ENCODE assay signal across 23 cellular contexts in genomic region chr2:233094614-233095013, GRCh38. TPM values are rescaled to one million over a fixed set of nuclear protein-coding genes. Genes with fewer than 3 reads are reported as not detected.
DNase-seq lines count a peak whose midpoint lies in the region; ATAC-seq and TF ChIP-seq lines count a peak whose summit lies in the region.
"Had no signal": no experiment of that assay in that cellular context is flagged by ENCODE, and none has a peak within 500 bp of the region (broad histone marks: within the 10 kb centered on the region; RNA-seq: fewer than 3 reads in every experiment).

No MANE protein-coding gene starts in this region.

- TF ChIP-seq POLR2A in Peyer's patch (IDR thresholded peaks at IDR 0.05) = no peak

- H3K36me3 ChIP-seq in Peyer's patch = no peaks in the 10 kb centered on the region
- H3K36me3 ChIP-seq: cardiac muscle cell, SJSA1 had no signal

- no peak overlapping the region for H3K4me3 Mint-ChIP-seq in activated CD8-positive, alpha-beta T cell treated with anti-CD3 and anti-CD28 coated beads for 36 hours
- H3K4me3 Mint-ChIP-seq in activated CD8-positive, alpha-beta T cell treated with anti-CD3 and anti-CD28 coated beads, Interleukin-2, amount 10 ng/mL, durations not matched to agents 7 days and 5 days = no peak overlapping the region
- no peak overlapping the region for H3K4me3 Mint-ChIP-seq in T-helper 2 cell treated with Interferon-gamma antibody and Interleukin-4, amounts not matched to agents 5 μg/mL and 100 μg/mL, for 36 hours
- H3K4me3 Mint-ChIP-seq: nephron had no signal

- no peaks in the 10 kb centered on the region for H3K27me3 Mint-ChIP-seq in activated CD8-positive, alpha-beta T cell treated with anti-CD3 and anti-CD28 coated beads for 36 hours
- no peaks in the 10 kb centered on the region for H3K27me3 Mint-ChIP-seq in activated CD8-positive, alpha-beta T cell treated with anti-CD3 and anti-CD28 coated beads, Interleukin-2, amount 10 ng/mL, durations not matched to agents 7 days and 5 days (ENCODE audit: low read depth)
- H3K27me3 Mint-ChIP-seq in T-helper 2 cell treated with Interferon-gamma antibody and Interleukin-4, amounts not matched to agents 5 μg/mL and 100 μg/mL, for 36 hours (ENCODE audit: low read depth) = no peaks in the 10 kb centered on the region

- H3K36me3 Mint-ChIP-seq in activated CD8-positive, alpha-beta T cell treated with anti-CD3 and anti-CD28 coated beads for 36 hours (ENCODE audit: low read depth) = peaks cover 29% of the 10 kb centered on the region
- peaks cover 59% of the 10 kb centered on the region for H3K36me3 Mint-ChIP-seq in activated CD8-positive, alpha-beta T cell treated with anti-CD3 and anti-CD28 coated beads, Interleukin-2, amount 10 ng/mL, durations not matched to agents 7 days and 5 days (ENCODE audit: low read depth)
- peaks cover 38% of the 10 kb centered on the region for H3K36me3 Mint-ChIP-seq in T-helper 2 cell treated with Interferon-gamma antibody and Interleukin-4, amounts not matched to agents 5 μg/mL and 100 μg/mL, for 36 hours (ENCODE audit: low read depth)

- H3K27ac ChIP-seq in Peyer's patch = peak overlapping the region in 1 of 4 donors; percentile 78
- H3K27ac ChIP-seq in foreskin keratinocyte = no peak overlapping the region
- no peak overlapping the region for H3K27ac ChIP-seq in substantia nigra (ENCODE audit: low read depth, low read length, poor library complexity, severe bottlenecking)
- H3K27ac ChIP-seq: cardiac muscle cell, dorsolateral prefrontal cortex, SJSA1, VCaP had no signal

- H3K27me3 ChIP-seq in Peyer's patch (no peaks in the 10 kb centered on the region), foreskin keratinocyte (peaks cover 37% of the 10 kb centered on the region)
- H3K27me3 ChIP-seq: BLaER1 treated with 17β-estradiol and CSF1 and Interleukin-3, amounts not matched to agents 10 nM and 100 nM; cardiac muscle cell; dorsolateral prefrontal cortex; SJSA1 had no signal

- H3K9me3 ChIP-seq in Peyer's patch = no peaks in the 10 kb centered on the region
- H3K9me3 ChIP-seq: SJSA1 had no signal

- H3K4me1 ChIP-seq in Peyer's patch (peaks cover 0 to 8% (median 2%) of the 10 kb centered on the region in 4 donors), foreskin keratinocyte (no peaks in the 10 kb centered on the region)
- H3K4me1 ChIP-seq: SJSA1 had no signal

- TF ChIP-seq CTCF in activated CD8-positive, alpha-beta T cell treated with anti-CD3 and anti-CD28 coated beads for 36 hours (IDR thresholded peaks at IDR 0.05) = no peak
- no peak for TF ChIP-seq CTCF in Peyer's patch (IDR thresholded peaks at IDR 0.05)
- peak; percentile 16 for TF ChIP-seq CTCF in foreskin keratinocyte (conservative IDR thresholded peaks at IDR 0.05)

- ATAC-seq in activated CD8-positive, alpha-beta T cell treated with anti-CD3 and anti-CD28 coated beads for 36 hours = no peak
- ATAC-seq in activated CD8-positive, alpha-beta T cell treated with anti-CD3 and anti-CD28 coated beads, Interleukin-2, amount 10 ng/mL, durations not matched to agents 7 days and 5 days = no peak
- ATAC-seq in foreskin keratinocyte (no peak), sciatic nerve (no peak), GM18517 (IDR thresholded peaks at IDR 0.05; ENCODE audit: unreplicated experiment) (no peak)
- ATAC-seq: left colon had no signal

- H3K4me3 ChIP-seq in Peyer's patch = no peak overlapping the region
- H3K4me3 ChIP-seq: BLaER1 treated with 17β-estradiol and CSF1 and Interleukin-3, amounts not matched to agents 10 nM and 100 nM; cardiac muscle cell; dorsolateral prefrontal cortex; SJSA1 had no signal

- CTCF ChIA-PET in activated CD8-positive, alpha-beta T cell treated with anti-CD3 and anti-CD28 coated beads for 36 hours (lab: Charles Lee) = interaction anchor here (1.3 kb wide), 1 partner anchor 41 kb away, joined by 3 read pairs; no protein-coding TSS in a partner anchor
- CTCF ChIA-PET in activated CD8-positive, alpha-beta T cell treated with anti-CD3 and anti-CD28 coated beads, Interleukin-2, amount 10 ng/mL, durations not matched to agents 7 days and 5 days (lab: Charles Lee) = interaction anchor here (1.2 to 1.3 kb wide), 2 partner anchors 13 to 157 kb away, joined by 3 read pairs; partner anchors contain the start of gene ATG16L1

- POLR2A ChIA-PET in activated CD8-positive, alpha-beta T cell treated with anti-CD3 and anti-CD28 coated beads for 36 hours (lab: Charles Lee) = no interaction called here
- POLR2A ChIA-PET in activated CD8-positive, alpha-beta T cell treated with anti-CD3 and anti-CD28 coated beads, Interleukin-2, amount 10 ng/mL, durations not matched to agents 7 days and 5 days (lab: Charles Lee) = no interaction called here

- DNase-seq in activated CD8-positive, alpha-beta T cell treated with anti-CD3 and anti-CD28 coated beads for 36 hours = no peak
- no peak for DNase-seq in activated CD8-positive, alpha-beta T cell treated with anti-CD3 and anti-CD28 coated beads, Interleukin-2, amount 10 ng/mL, durations not matched to agents 7 days and 5 days
- DNase-seq in Peyer's patch (peak in 2 of 3 donors; percentile 7 to 31), foreskin keratinocyte (no peak), sciatic nerve (ENCODE audit: low spot score) (peak; percentile 8), substantia nigra (lab: John Stamatoyannopoulos, UW) (no peak)
- DNase-seq in T-helper 2 cell treated with Interferon-gamma antibody and Interleukin-4, amounts not matched to agents 5 μg/mL and 100 μg/mL, for 36 hours (ENCODE audit: low spot score) = no peak
- DNase-seq: activated CD4-positive, alpha-beta T cell treated with anti-CD3 and anti-CD28 coated beads, Interleukin-2, amount 50 U/mL, for 1 hour; activated naive CD4-positive, alpha-beta T cell; DMS53; dorsolateral prefrontal cortex; GDM1; KBM-7; left colon; mesendoderm; NCI-H226; T-helper 2 cell had no signal

- peak overlapping the region; percentile 16 for H3K27ac Mint-ChIP-seq in activated CD8-positive, alpha-beta T cell treated with anti-CD3 and anti-CD28 coated beads for 36 hours
- no peak overlapping the region for H3K27ac Mint-ChIP-seq in activated CD8-positive, alpha-beta T cell treated with anti-CD3 and anti-CD28 coated beads, Interleukin-2, amount 10 ng/mL, durations not matched to agents 7 days and 5 days
- H3K27ac Mint-ChIP-seq in T-helper 2 cell treated with Interferon-gamma antibody and Interleukin-4, amounts not matched to agents 5 μg/mL and 100 μg/mL, for 36 hours = no peak overlapping the region
- H3K27ac Mint-ChIP-seq: nephron had no signal

- intact Hi-C loops in activated CD8-positive, alpha-beta T cell treated with anti-CD3 and anti-CD28 coated beads for 36 hours (cut with micrococcal nuclease) = no loop called here
- intact Hi-C loops in sciatic nerve (cut with DNase I) = no loop called here

- peaks cover 48% of the 10 kb centered on the region for H3K4me1 Mint-ChIP-seq in activated CD8-positive, alpha-beta T cell treated with anti-CD3 and anti-CD28 coated beads for 36 hours (ENCODE audit: low read depth)
- H3K4me1 Mint-ChIP-seq in activated CD8-positive, alpha-beta T cell treated with anti-CD3 and anti-CD28 coated beads, Interleukin-2, amount 10 ng/mL, durations not matched to agents 7 days and 5 days (ENCODE audit: low read depth) = peaks cover 50% of the 10 kb centered on the region
- peaks cover 34% of the 10 kb centered on the region for H3K4me1 Mint-ChIP-seq in T-helper 2 cell treated with Interferon-gamma antibody and Interleukin-4, amounts not matched to agents 5 μg/mL and 100 μg/mL, for 36 hours (ENCODE audit: low read depth)
- H3K4me1 Mint-ChIP-seq: nephron had no signal

- H3K9me3 Mint-ChIP-seq in activated CD8-positive, alpha-beta T cell treated with anti-CD3 and anti-CD28 coated beads for 36 hours = no peaks in the 10 kb centered on the region
- H3K9me3 Mint-ChIP-seq in activated CD8-positive, alpha-beta T cell treated with anti-CD3 and anti-CD28 coated beads, Interleukin-2, amount 10 ng/mL, durations not matched to agents 7 days and 5 days (ENCODE audit: insufficient read depth) = no peaks in the 10 kb centered on the region
- no peaks in the 10 kb centered on the region for H3K9me3 Mint-ChIP-seq in T-helper 2 cell treated with Interferon-gamma antibody and Interleukin-4, amounts not matched to agents 5 μg/mL and 100 μg/mL, for 36 hours
- H3K9me3 Mint-ChIP-seq: nephron had no signal

RNA-seq across cellular contexts. Expression of gene INPP5D, which starts 34.5 kb away (rescaled TPM):
- total RNA-seq in activated CD8-positive, alpha-beta T cell treated with anti-CD3 and anti-CD28 coated beads for 36 hours = 10 to 100 TPM; 38.6 to 40.2 TPM
- 100 to 1,000 TPM; 108 to 122 TPM for total RNA-seq in activated CD8-positive, alpha-beta T cell treated with anti-CD3 and anti-CD28 coated beads, Interleukin-2, amount 10 ng/mL, durations not matched to agents 7 days and 5 days
- total RNA-seq in Peyer's patch (100 to 1,000 TPM in 1 of 4 donors, 10 to 100 TPM in 3; 11.6 to 333 (median 26.2) TPM), foreskin keratinocyte (21.8 and 25.5 TPM in 2 replicates), sciatic nerve (56.3 TPM)
- polyA plus RNA-seq in foreskin keratinocyte = 14.5 and 15.2 TPM in 2 replicates

Comparison
In these comparisons a context has a peak if more than half of its experiments do, and no peak if none do; other contexts are left out.
1. DNase-seq: peak in Peyer's patch (2 of 3) and sciatic nerve (single experiment); none in activated CD8-positive, alpha-beta T cell treated with anti-CD3 and anti-CD28 coated beads for 36 hours (single experiment), activated CD8-positive, alpha-beta T cell treated with anti-CD3 and anti-CD28 coated beads, Interleukin-2, amount 10 ng/mL, durations not matched to agents 7 days and 5 days (single experiment), foreskin keratinocyte (0 of 2), T-helper 2 cell treated with Interferon-gamma antibody and Interleukin-4, amounts not matched to agents 5 μg/mL and 100 μg/mL, for 36 hours (single experiment) and substantia nigra (0 of 49).